Comparison of ENCODE assay signal across 1 cellular context in the genomic region with DNA sequence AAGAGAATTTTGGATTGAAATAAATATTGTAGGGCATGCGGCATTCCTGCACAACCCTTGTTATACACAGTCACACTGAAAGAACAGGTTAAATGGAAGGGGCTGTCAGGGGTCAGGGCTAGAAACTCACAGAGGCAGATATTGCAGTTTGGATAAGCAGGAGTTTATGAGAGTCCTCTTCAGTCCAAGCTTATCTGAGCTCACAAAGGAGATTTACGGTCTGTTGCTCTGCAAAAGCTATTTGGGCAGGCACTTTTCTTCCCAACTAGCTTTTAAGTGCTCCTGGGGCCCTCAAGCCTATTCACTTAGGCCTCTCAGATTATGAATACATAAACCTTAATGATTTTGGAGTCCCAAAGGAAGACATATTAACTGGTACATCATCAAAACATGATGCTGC.
TF ChIP-seq lines count a peak whose summit lies in the region.

No MANE protein-coding gene starts in this region.

TF ChIP-seq in GM23338, 12 proteins besides CTCF, POLR2A, EP300 and RAD21 (continued from another document):
- TF ChIP-seq, protein P1, sequence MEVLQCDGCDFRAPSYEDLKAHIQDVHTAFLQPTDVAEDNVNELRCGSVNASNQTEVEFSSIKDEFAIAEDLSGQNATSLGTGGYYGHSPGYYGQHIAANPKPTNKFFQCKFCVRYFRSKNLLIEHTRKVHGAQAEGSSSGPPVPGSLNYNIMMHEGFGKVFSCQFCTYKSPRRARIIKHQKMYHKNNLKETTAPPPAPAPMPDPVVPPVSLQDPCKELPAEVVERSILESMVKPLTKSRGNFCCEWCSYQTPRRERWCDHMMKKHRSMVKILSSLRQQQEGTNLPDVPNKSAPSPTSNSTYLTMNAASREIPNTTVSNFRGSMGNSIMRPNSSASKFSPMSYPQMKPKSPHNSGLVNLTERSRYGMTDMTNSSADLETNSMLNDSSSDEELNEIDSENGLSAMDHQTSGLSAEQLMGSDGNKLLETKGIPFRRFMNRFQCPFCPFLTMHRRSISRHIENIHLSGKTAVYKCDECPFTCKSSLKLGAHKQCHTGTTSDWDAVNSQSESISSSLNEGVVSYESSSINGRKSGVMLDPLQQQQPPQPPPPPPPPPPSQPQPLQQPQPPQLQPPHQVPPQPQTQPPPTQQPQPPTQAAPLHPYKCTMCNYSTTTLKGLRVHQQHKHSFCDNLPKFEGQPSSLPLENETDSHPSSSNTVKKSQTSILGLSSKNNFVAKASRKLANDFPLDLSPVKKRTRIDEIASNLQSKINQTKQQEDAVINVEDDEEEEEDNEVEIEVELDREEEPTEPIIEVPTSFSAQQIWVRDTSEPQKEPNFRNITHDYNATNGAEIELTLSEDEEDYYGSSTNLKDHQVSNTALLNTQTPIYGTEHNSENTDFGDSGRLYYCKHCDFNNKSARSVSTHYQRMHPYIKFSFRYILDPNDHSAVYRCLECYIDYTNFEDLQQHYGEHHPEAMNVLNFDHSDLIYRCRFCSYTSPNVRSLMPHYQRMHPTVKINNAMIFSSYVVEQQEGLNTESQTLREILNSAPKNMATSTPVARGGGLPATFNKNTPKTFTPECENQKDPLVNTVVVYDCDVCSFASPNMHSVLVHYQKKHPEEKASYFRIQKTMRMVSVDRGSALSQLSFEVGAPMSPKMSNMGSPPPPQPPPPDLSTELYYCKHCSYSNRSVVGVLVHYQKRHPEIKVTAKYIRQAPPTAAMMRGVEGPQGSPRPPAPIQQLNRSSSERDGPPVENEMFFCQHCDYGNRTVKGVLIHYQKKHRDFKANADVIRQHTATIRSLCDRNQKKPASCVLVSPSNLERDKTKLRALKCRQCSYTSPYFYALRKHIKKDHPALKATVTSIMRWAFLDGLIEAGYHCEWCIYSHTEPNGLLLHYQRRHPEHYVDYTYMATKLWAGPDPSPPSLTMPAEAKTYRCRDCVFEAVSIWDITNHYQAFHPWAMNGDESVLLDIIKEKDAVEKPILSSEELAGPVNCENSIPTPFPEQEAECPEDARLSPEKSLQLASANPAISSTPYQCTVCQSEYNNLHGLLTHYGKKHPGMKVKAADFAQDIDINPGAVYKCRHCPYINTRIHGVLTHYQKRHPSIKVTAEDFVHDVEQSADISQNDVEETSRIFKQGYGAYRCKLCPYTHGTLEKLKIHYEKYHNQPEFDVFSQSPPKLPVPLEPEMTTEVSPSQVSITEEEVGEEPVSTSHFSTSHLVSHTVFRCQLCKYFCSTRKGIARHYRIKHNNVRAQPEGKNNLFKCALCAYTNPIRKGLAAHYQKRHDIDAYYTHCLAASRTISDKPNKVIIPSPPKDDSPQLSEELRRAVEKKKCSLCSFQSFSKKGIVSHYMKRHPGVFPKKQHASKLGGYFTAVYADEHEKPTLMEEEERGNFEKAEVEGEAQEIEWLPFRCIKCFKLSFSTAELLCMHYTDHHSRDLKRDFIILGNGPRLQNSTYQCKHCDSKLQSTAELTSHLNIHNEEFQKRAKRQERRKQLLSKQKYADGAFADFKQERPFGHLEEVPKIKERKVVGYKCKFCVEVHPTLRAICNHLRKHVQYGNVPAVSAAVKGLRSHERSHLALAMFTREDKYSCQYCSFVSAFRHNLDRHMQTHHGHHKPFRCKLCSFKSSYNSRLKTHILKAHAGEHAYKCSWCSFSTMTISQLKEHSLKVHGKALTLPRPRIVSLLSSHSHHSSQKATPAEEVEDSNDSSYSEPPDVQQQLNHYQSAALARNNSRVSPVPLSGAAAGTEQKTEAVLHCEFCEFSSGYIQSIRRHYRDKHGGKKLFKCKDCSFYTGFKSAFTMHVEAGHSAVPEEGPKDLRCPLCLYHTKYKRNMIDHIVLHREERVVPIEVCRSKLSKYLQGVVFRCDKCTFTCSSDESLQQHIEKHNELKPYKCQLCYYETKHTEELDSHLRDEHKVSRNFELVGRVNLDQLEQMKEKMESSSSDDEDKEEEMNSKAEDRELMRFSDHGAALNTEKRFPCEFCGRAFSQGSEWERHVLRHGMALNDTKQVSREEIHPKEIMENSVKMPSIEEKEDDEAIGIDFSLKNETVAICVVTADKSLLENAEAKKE (CRISPR knock-in tag; IDR thresholded peaks at IDR 0.05), result no peak
